In the genomic region with DNA sequence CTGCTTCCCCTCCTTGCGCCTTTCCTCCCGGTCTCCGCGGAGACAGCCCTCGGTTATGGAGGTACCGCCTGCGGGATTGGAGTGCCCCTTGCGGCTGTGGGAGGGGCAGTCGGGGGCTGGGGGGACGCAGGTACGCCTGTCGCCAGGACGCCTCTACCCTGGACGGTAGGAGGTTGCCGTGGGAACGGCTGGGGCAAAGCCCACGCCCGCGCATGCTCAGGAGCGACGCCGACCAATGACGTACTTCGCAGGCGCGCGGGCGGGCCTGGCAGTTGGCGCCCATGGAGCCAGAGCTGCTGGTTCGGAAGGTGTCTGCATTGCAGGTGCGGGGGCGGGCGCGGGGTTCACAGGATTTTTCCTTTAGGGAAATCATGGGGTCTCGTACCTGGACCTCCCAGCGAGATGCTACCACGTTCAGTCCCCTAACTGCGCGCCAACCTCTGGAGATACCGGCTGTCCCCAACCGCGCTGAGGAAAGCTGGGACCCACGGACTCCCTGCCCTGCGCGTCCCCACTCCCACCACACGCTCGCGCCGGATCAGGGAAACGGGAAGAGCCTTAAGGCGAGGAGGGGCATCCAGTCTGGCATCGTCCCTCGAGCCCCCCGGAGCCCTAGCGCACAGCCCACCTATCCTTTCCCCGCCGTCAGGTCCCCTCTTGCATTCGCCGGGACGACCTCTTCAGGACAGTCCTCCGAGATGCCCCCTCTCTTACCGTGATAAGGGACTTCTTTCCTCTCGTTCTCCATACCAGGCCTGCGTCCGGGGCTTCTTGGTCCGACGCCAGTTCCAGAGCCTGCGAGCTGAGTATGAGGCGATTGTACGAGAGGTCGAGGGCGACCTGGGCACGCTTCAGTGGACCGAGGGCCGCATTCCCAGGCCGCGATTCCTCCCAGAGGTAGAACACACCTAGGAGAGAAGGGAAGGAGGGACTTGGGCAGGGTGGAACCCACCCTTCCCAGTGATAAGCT, we compare ENCODE assay signal across 8 cellular contexts. TPM values are rescaled to one million over a fixed set of nuclear protein-coding genes. Genes with fewer than 3 reads are reported as not detected.
DNase-seq lines count a peak whose midpoint lies in the region; ATAC-seq and TF ChIP-seq lines count a peak whose summit lies in the region.

A gene (plus strand): TSS at position 271 of the 970 bp plus-strand sequence. CDS start 11 bp downstream, at position 282.

- peak within 1 kb of the TSS; percentile 40 to 78 (median 68) for H3K4me3 ChIP-seq in upper lobe of left lung

- H3K36me3 Mint-ChIP-seq in T-helper 1 cell treated with Interleukin-12 subunit alpha and Interleukin-12 subunit beta and Interleukin-4 antibody, amounts not matched to agents 30 μg/mL and 1 μg/mL, for 36 hours (ENCODE audit: low read depth): peaks cover 2% of the 10 kb centered on the region
- H3K36me3 Mint-ChIP-seq in progenitor cell of endocrine pancreas (ENCODE audit: insufficient read depth): peaks cover 1% of the 10 kb centered on the region

- peak; percentile 76 for ATAC-seq in left ventricle myocardium superior
- ATAC-seq in upper lobe of left lung (ENCODE audit: low FRiP score in 2 of 2): peak; percentile 90

- intact Hi-C loops in left ventricle myocardium superior (cut with micrococcal nuclease): no loop called here

- H3K27ac Mint-ChIP-seq in T-helper 1 cell treated with Interleukin-12 subunit alpha and Interleukin-12 subunit beta and Interleukin-4 antibody, amounts not matched to agents 30 μg/mL and 1 μg/mL, for 36 hours: peak within 1 kb of the TSS; percentile 80
- H3K27ac Mint-ChIP-seq in progenitor cell of endocrine pancreas: peak within 1 kb of the TSS; percentile 94

- no peaks in the 10 kb centered on the region for H3K9me3 ChIP-seq in upper lobe of left lung

- WGBS in upper lobe of left lung, 2 donors: 2 to 4% methylated on average over 24 to 50 of the region's 77 CpGs

- H3K9me3 Mint-ChIP-seq in T-helper 1 cell treated with Interleukin-12 subunit alpha and Interleukin-12 subunit beta and Interleukin-4 antibody, amounts not matched to agents 30 μg/mL and 1 μg/mL, for 36 hours: no peaks in the 10 kb centered on the region
- no peaks in the 10 kb centered on the region for H3K9me3 Mint-ChIP-seq in progenitor cell of endocrine pancreas (ENCODE audit: low read depth)

- no peaks in the 10 kb centered on the region for H3K27me3 Mint-ChIP-seq in T-helper 1 cell treated with Interleukin-12 subunit alpha and Interleukin-12 subunit beta and Interleukin-4 antibody, amounts not matched to agents 30 μg/mL and 1 μg/mL, for 36 hours (ENCODE audit: low read depth)
- no peaks in the 10 kb centered on the region for H3K27me3 Mint-ChIP-seq in progenitor cell of endocrine pancreas

- peaks cover 23 to 36% (median 28%) of the 10 kb centered on the region in 4 donors for H3K4me1 ChIP-seq in upper lobe of left lung

- DNase-seq in DMS 273 treated with DMSO at 0.1 percent for 48 hours (lab: John Stamatoyannopoulos, UW) (peak; percentile 42), HCEC 1CT (peak; percentile 66), NCI-H1694 (lab: John Stamatoyannopoulos, UW) (peak; percentile 57), amygdala (lab: John Stamatoyannopoulos, UW) (peak; percentile 29 to 90 (median 74)), left ventricle myocardium superior (peak; percentile 92), progenitor cell of endocrine pancreas (ENCODE audit: low spot score, unreplicated experiment) (peak; percentile 87), upper lobe of left lung (peak; percentile 90 to 97)

- TF ChIP-seq CTCF in progenitor cell of endocrine pancreas (IDR thresholded peaks at IDR 0.05; ENCODE audit: unreplicated experiment): peak; percentile 48
- peak in 1 of 6 experiments; percentile 17 for TF ChIP-seq CTCF in upper lobe of left lung (IDR thresholded peaks at IDR 0.05)

- H3K36me3 ChIP-seq in upper lobe of left lung: no peaks in the 10 kb centered on the region

- peak within 1 kb of the TSS; percentile 83 for H3K4me3 Mint-ChIP-seq in T-helper 1 cell treated with Interleukin-12 subunit alpha and Interleukin-12 subunit beta and Interleukin-4 antibody, amounts not matched to agents 30 μg/mL and 1 μg/mL, for 36 hours
- H3K4me3 Mint-ChIP-seq in progenitor cell of endocrine pancreas (ENCODE audit: low read depth): peak within 1 kb of the TSS; percentile 88

- peaks cover 26% of the 10 kb centered on the region for H3K4me1 Mint-ChIP-seq in T-helper 1 cell treated with Interleukin-12 subunit alpha and Interleukin-12 subunit beta and Interleukin-4 antibody, amounts not matched to agents 30 μg/mL and 1 μg/mL, for 36 hours (ENCODE audit: low read depth)
- peaks cover 13% of the 10 kb centered on the region for H3K4me1 Mint-ChIP-seq in progenitor cell of endocrine pancreas (ENCODE audit: low read depth)

- TF ChIP-seq POLR2A in upper lobe of left lung (IDR thresholded peaks at IDR 0.05): peak in 3 of 4 donors; percentile 52 to 66 (median 56)

- H3K27me3 ChIP-seq in upper lobe of left lung: no peaks in the 10 kb centered on the region

- peak in 1 of 4 donors; percentile 18 for TF ChIP-seq EP300 in upper lobe of left lung (IDR thresholded peaks at IDR 0.05)

- H3K27ac ChIP-seq in upper lobe of left lung: peak within 1 kb of the TSS in 3 of 4 donors; percentile 5 to 71 (median 68)

RNA-seq across cellular contexts. Expression of the gene that starts here (rescaled TPM):
- total RNA-seq in left ventricle myocardium superior (0.92 TPM), progenitor cell of endocrine pancreas (5.1 and 5.6 TPM in 2 replicates), upper lobe of left lung (1 to 10 TPM in 5 of 6 donors, under 1 TPM in 1; 0.55 to 6.3 (median 1.9) TPM)

Comparison
In these comparisons a context has a peak if more than half of its experiments do, and no peak if none do; other contexts are left out.
1. Peak in every context shown above with its lines: DNase-seq, ATAC-seq, H3K4me3 ChIP-seq and H3K27ac ChIP-seq.
2. Peak in DNase-seq and ATAC-seq in left ventricle myocardium superior; RNA of the gene not detected or under 1 TPM.
3. DNase-seq: peak in every context shown above with its lines; median percentile 94 in upper lobe of left lung; 92 in left ventricle myocardium superior; 87 in progenitor cell of endocrine pancreas; 74 in amygdala; 66 in HCEC 1CT; 57 in NCI-H1694; 42 in DMS 273 treated with DMSO at 0.1 percent for 48 hours.